24 cellular contexts compared by ENCODE assay signal in genomic region chr1:201109651-201110050, GRCh38. TPM values are rescaled to one million over a fixed set of nuclear protein-coding genes. Genes with fewer than 3 reads are reported as not detected.
DNase-seq lines count a peak whose midpoint lies in the region; ATAC-seq, FAIRE-seq and TF ChIP-seq lines count a peak whose summit lies in the region.
"Had no signal": no experiment of that assay in that cellular context is flagged by ENCODE, and none has a peak within 500 bp of the region (broad histone marks: within the 10 kb centered on the region; RNA-seq: fewer than 3 reads in every experiment).

No MANE protein-coding gene starts in this region.

- peaks cover 18% of the 10 kb centered on the region for H3K27me3 Mint-ChIP-seq in nephron (ENCODE audit: low read depth)
- H3K27me3 Mint-ChIP-seq: CD4-positive, alpha-beta memory T cell had no signal

- intact Hi-C loops in thyroid gland (cut with DNase I) (no loop called here), HepG2 (cut with micrococcal nuclease; ENCODE audit: unreplicated experiment) (loop anchor here (5.0 to 10.0 kb wide), 2 partner anchors 215 to 552 kb away; partner anchors contain the start of gene INAVA)

- POLR2A ChIA-PET in HepG2 (lab: Yijun Ruan, JAX), result no interaction called here

- H3K4me2 ChIP-seq in neuronal stem cell (ENCODE audit: insufficient read depth, low read length, poor library complexity, severe bottlenecking) (no peak overlapping the region), HepG2 (ENCODE audit: low read depth, low read length) (no peak overlapping the region)

- no peaks in the 10 kb centered on the region for H4K20me1 ChIP-seq in HepG2 (ENCODE audit: insufficient read depth, low read length)

- peak overlapping the region; percentile 84 for H2BK15ac ChIP-seq in neuronal stem cell (ENCODE audit: low read length)

- no peaks in the 10 kb centered on the region for H3K9me3 Mint-ChIP-seq in nephron
- H3K9me3 Mint-ChIP-seq: CD4-positive, alpha-beta memory T cell; HFFc6 had no signal

- TF ChIP-seq RAD21 in HepG2 (CRISPR knock-in tag; IDR thresholded peaks at IDR 0.05), result no peak

- no peak overlapping the region for H3K14ac ChIP-seq in neuronal stem cell (ENCODE audit: low read length)

- H3K4me1 ChIP-seq in neuronal stem cell (ENCODE audit: control insufficient read depth in 2 of 2, insufficient read depth in 1 of 2, low read depth in 1 of 2, low read length in 2 of 2) (peaks cover 17 to 30% of the 10 kb centered on the region in 2 donors), skeletal muscle tissue (ENCODE audit: control insufficient read depth in 3 of 3, insufficient read depth in 3 of 3, low read length in 3 of 3) (peaks cover 74 to 88% (median 75%) of the 10 kb centered on the region in 3 donors), thyroid gland (no peaks in the 10 kb centered on the region), HepG2 (ENCODE audit: insufficient read depth, low read length) (no peaks in the 10 kb centered on the region)

- no peaks in the 10 kb centered on the region for H3K36me3 ChIP-seq in neuronal stem cell (replicated peaks in 1 of 2; ENCODE audit: control insufficient read depth in 2 of 2, insufficient read depth in 2 of 2, low read length in 2 of 2)
- H3K36me3 ChIP-seq in skeletal muscle tissue (ENCODE audit: control insufficient read depth in 3 of 3, insufficient read depth in 3 of 3, low read length in 3 of 3), result peaks cover 9 to 29% (median 21%) of the 10 kb centered on the region in 3 donors
- H3K36me3 ChIP-seq in thyroid gland, result no peaks in the 10 kb centered on the region
- no peaks in the 10 kb centered on the region for H3K36me3 ChIP-seq in HepG2 (replicated peaks in 1 of 2; ENCODE audit: control insufficient read depth in 1 of 2, insufficient read depth in 2 of 2, low read length in 2 of 2)
- H3K36me3 ChIP-seq: HAP-1 had no signal

- WGBS in neuronal stem cell (ENCODE audit: extremely low coverage in 2 of 2, insufficient read length in 2 of 2, insufficient replicate concordance in 1 of 2), 2 donors, result no CpG with 5 or more reads among the region's 1 CpG
- 88 to 91% methylated on average over 1 of the region's 1 CpG for WGBS in thyroid gland, 2 donors
- WGBS in HepG2 (ENCODE audit: low lambda C conversion rate), result 20% methylated on average over 1 of the region's 1 CpG

- H3K4me3 ChIP-seq in neuronal stem cell (ENCODE audit: low read length in 2 of 2), result no peak overlapping the region
- H3K4me3 ChIP-seq in skeletal muscle tissue (ENCODE audit: low read length in 3 of 3), result peak overlapping the region; percentile 75 to 89 (median 81)
- no peak overlapping the region for H3K4me3 ChIP-seq in thyroid gland (replicated peaks in 1 of 3)
- no peak overlapping the region for H3K4me3 ChIP-seq in HepG2 (replicated peaks in 1 of 3; ENCODE audit: insufficient read depth in 1 of 3, low read depth in 2 of 3, low read length in 3 of 3)
- H3K4me3 ChIP-seq: HAP-1 had no signal

- CTCF ChIA-PET in HepG2 (lab: Yijun Ruan, JAX; ENCODE audit: low intra/inter-chr PET ratio, low total read pairs), result no interaction called here

- no peak overlapping the region for H3K23ac ChIP-seq in neuronal stem cell (ENCODE audit: low read depth, low read length, poor library complexity)

- DNase-seq in neuronal stem cell (ENCODE audit: low spot score) (no peak), thyroid gland (no peak), HepG2 (ENCODE audit: low spot score) (no peak)
- no peak for DNase-seq in activated CD4-positive, alpha-beta T cell treated with anti-CD3 and anti-CD28 coated beads, Interleukin-2, amount 50 U/mL, for 1 hour
- DNase-seq: C1 segment of cervical spinal cord; Calu3; CD4-positive, alpha-beta memory T cell; COR-L47; DMS53; DMS79 treated with DMSO at 0.1 percent for 48 hours; GF-D8; GOT3; HFFc6 had no signal

- no peaks in the 10 kb centered on the region for H3K9me3 ChIP-seq in neuronal stem cell (replicated peaks in 1 of 2; ENCODE audit: control insufficient read depth in 2 of 2, insufficient read depth in 1 of 2, low read depth in 1 of 2, low read length in 2 of 2)
- no peaks in the 10 kb centered on the region for H3K9me3 ChIP-seq in skeletal muscle tissue (ENCODE audit: control insufficient read depth in 3 of 3, low read length in 3 of 3)
- no peaks in the 10 kb centered on the region for H3K9me3 ChIP-seq in thyroid gland
- H3K9me3 ChIP-seq in HepG2 (ENCODE audit: low read length), result no peaks in the 10 kb centered on the region
- H3K9me3 ChIP-seq: HAP-1 had no signal

- peak overlapping the region; percentile 61 for H3K18ac ChIP-seq in neuronal stem cell (ENCODE audit: low read length)

- H2AK5ac ChIP-seq in neuronal stem cell (ENCODE audit: low read depth, low read length), result peak overlapping the region; percentile 89

- TF ChIP-seq EP300 in HepG2 (IDR thresholded peaks at IDR 0.05; ENCODE audit: low read depth in 2 of 2, low read length in 2 of 2) (no peak), HepG2 (CRISPR knock-in tag; IDR thresholded peaks at IDR 0.05; ENCODE audit: borderline replicate concordance) (no peak)

- H3K9ac ChIP-seq in neuronal stem cell (ENCODE audit: low read depth, low read length, poor library complexity), result no peak overlapping the region
- peak overlapping the region in 2 of 3 donors; percentile 96 to 98 for H3K9ac ChIP-seq in skeletal muscle tissue (ENCODE audit: low read depth in 1 of 3, low read length in 3 of 3)
- no peak overlapping the region for H3K9ac ChIP-seq in HepG2 (ENCODE audit: insufficient read depth, low read depth, low read length)

- peak overlapping the region in 2 of 3 experiments; percentile 68 to 84 for H3K4me3 Mint-ChIP-seq in nephron
- H3K4me3 Mint-ChIP-seq: CD4-positive, alpha-beta memory T cell; HFFc6 had no signal

- TF ChIP-seq POLR2A in thyroid gland (IDR thresholded peaks at IDR 0.05) (no peak), HepG2 (IDR thresholded peaks at IDR 0.05; ENCODE audit: insufficient read depth in 1 of 2, low read depth in 2 of 2, low read length in 2 of 2) (no peak)

- no peak overlapping the region for H4K91ac ChIP-seq in neuronal stem cell (ENCODE audit: low read depth, low read length, poor library complexity)

- no peak overlapping the region for H3K27ac Mint-ChIP-seq in nephron
- H3K27ac Mint-ChIP-seq: CD4-positive, alpha-beta memory T cell; HFFc6 had no signal

- H3K79me2 ChIP-seq in HepG2 (ENCODE audit: insufficient read depth, low read length), result no peaks in the 10 kb centered on the region

- in situ Hi-C loops in HepG2 (cut with HindIII; ENCODE audit: extremely low pct_ligation_motif_present, low pct_unique_long_range_greater_than_20kb), result loop anchor here (10.0 kb wide), 1 partner anchor 135 kb away; no protein-coding TSS in a partner anchor

- H3K79me1 ChIP-seq in neuronal stem cell (ENCODE audit: low read depth, low read length), result no peaks in the 10 kb centered on the region

- H3K27ac ChIP-seq in neuronal stem cell (replicated peaks; ENCODE audit: low read length) (no peak overlapping the region), skeletal muscle tissue (ENCODE audit: low read depth, low read length) (peak overlapping the region; percentile 97), thyroid gland (no peak overlapping the region), HepG2 (ENCODE audit: extremely low read length, insufficient read depth, low read length) (no peak overlapping the region)

- peaks cover 43% of the 10 kb centered on the region for H3K4me1 Mint-ChIP-seq in nephron

- peaks cover 0 to 4% (median 0%) of the 10 kb centered on the region in 3 experiments for H3K27me3 ChIP-seq in neuronal stem cell (ENCODE audit: control insufficient read depth in 3 of 3, insufficient read depth in 3 of 3, low read depth in 1 of 3, low read length in 3 of 3)
- H3K27me3 ChIP-seq in skeletal muscle tissue (ENCODE audit: control insufficient read depth in 3 of 3, insufficient read depth in 3 of 3, low read length in 3 of 3), result no peaks in the 10 kb centered on the region
- no peaks in the 10 kb centered on the region for H3K27me3 ChIP-seq in thyroid gland
- H3K27me3 ChIP-seq in HepG2 (ENCODE audit: control insufficient read depth in 1 of 2, insufficient read depth in 2 of 2, low read length in 2 of 2), result peaks cover 0 to 21% of the 10 kb centered on the region in 2 experiments; a peak in 3 of 5 replicates

- no peak for TF ChIP-seq CTCF in nephron (IDR thresholded peaks at IDR 0.05; ENCODE audit: unreplicated experiment in 3 of 3)
- no peak for TF ChIP-seq CTCF in thyroid gland (IDR thresholded peaks at IDR 0.05)
- no peak for TF ChIP-seq CTCF in HepG2 (CRISPR knock-in tag; IDR thresholded peaks at IDR 0.05)

- no peak overlapping the region for H4K8ac ChIP-seq in neuronal stem cell (ENCODE audit: low read depth, low read length)

- H2BK12ac ChIP-seq in neuronal stem cell (ENCODE audit: low read length), result no peak overlapping the region

- no TSS peak for BruUV-seq in HepG2 (replicated peaks; lab: Mats Ljungman, UMichigan)

- no peak for ATAC-seq in HepG2

- no peak for FAIRE-seq in HepG2 (lab: Jason Lieb, UNC)
- FAIRE-seq: GM12891, GM18507, H54 had no signal

- peak overlapping the region; percentile 9 for H2BK120ac ChIP-seq in neuronal stem cell (ENCODE audit: low read depth, low read length)

- H2AFZ ChIP-seq in neuronal stem cell (ENCODE audit: low read length) (no peak overlapping the region), HepG2 (ENCODE audit: low read length) (no peak overlapping the region)

- no peaks in the 10 kb centered on the region for H3K36me3 Mint-ChIP-seq in nephron (ENCODE audit: low read depth)
- H3K36me3 Mint-ChIP-seq: CD4-positive, alpha-beta memory T cell had no signal

- no peak overlapping the region for H2BK5ac ChIP-seq in neuronal stem cell (ENCODE audit: low read length)

- H3K4ac ChIP-seq in neuronal stem cell (ENCODE audit: low read length), result no peak overlapping the region

RNA-seq across cellular contexts. Expression of gene CACNA1S, which starts 2.6 kb away (rescaled TPM):
- 0.17 TPM for polyA plus RNA-seq in neuronal stem cell (2013, experiment 1 of 2)
- 0.21 TPM for polyA plus RNA-seq in neuronal stem cell (2013, experiment 2 of 2)
- 43.3 TPM for total RNA-seq in skeletal muscle tissue
- total RNA-seq in thyroid gland, result not detected
- not detected in 2 replicates for total RNA-seq in HepG2 (2016; rRNA removed; fragmentation: Illumina TruSeq; extraction: Trizol)
- not detected in 2 replicates for total RNA-seq in HepG2 (2016; cell fraction: cytosol; rRNA removed; fragmentation: Illumina TruSeq; extraction: Trizol; ENCODE audit: low read depth)
- total RNA-seq in HepG2 (2016; cell fraction: insoluble cytoplasmic fraction; rRNA removed; fragmentation: Illumina TruSeq; extraction: Trizol), result not detected in 2 replicates
- not detected in 2 replicates for total RNA-seq in HepG2 (2016; cell fraction: membrane; rRNA removed; fragmentation: Illumina TruSeq; extraction: Trizol)
- total RNA-seq in HepG2 (2016; cell fraction: nucleus; rRNA removed; fragmentation: Illumina TruSeq; extraction: Trizol), result not detected in 2 replicates
- polyA plus RNA-seq in HepG2 (2011; rRNA removed), result not detected in 2 replicates
- not detected in 2 replicates for polyA plus RNA-seq in HepG2 (2011; cell fraction: cytosol; rRNA removed)
- not detected in 2 replicates for polyA plus RNA-seq in HepG2 (2011; cell fraction: nucleus; rRNA removed)
- polyA plus RNA-seq in HepG2 (2012), result not detected in 2 replicates
- not detected in 2 replicates for polyA plus RNA-seq in HepG2 (2016; cell fraction: cytosol; fragmentation: Illumina TruSeq; extraction: Trizol; ENCODE audit: low read depth)
- polyA plus RNA-seq in HepG2 (2016; cell fraction: insoluble cytoplasmic fraction; fragmentation: Illumina TruSeq; extraction: Trizol; ENCODE audit: low read depth), result not detected in 2 replicates
- polyA plus RNA-seq in HepG2 (2016; cell fraction: membrane; fragmentation: Illumina TruSeq; extraction: Trizol; ENCODE audit: low read depth), result not detected in 2 replicates
- polyA plus RNA-seq in HepG2 (2016; cell fraction: nucleus; fragmentation: Illumina TruSeq; extraction: Trizol; ENCODE audit: insufficient read depth, low read depth), result not detected in 2 replicates
- polyA minus RNA-seq in HepG2 (2011; rRNA and poly(A)+ RNA removed; ENCODE audit: low replicate concordance), result 0.02 TPM in 1 of 2 replicates, not detected in the other
- not detected in 2 replicates for polyA minus RNA-seq in HepG2 (2011; cell fraction: cytosol; rRNA and poly(A)+ RNA removed)
- polyA minus RNA-seq in HepG2 (2011; cell fraction: nucleus; rRNA and poly(A)+ RNA removed), result not detected in 2 replicates
- total RNA-seq: A172; A673; Calu3; CD4-positive, alpha-beta memory T cell; Daoy; G401; HFFc6 had no signal
- polyA plus RNA-seq: BJ; CD4-positive, alpha-beta memory T cell had no signal

RNA-seq across cellular contexts. Expression of gene ASCL5, which starts 17.3 kb away (rescaled TPM):
- polyA plus RNA-seq in neuronal stem cell (2013, experiment 1 of 2), result 0.04 TPM
- 0.03 TPM for polyA plus RNA-seq in neuronal stem cell (2013, experiment 2 of 2)
- not detected for total RNA-seq in skeletal muscle tissue
- not detected for total RNA-seq in thyroid gland
- not detected in 2 replicates for total RNA-seq in HepG2 (2016; rRNA removed; fragmentation: Illumina TruSeq; extraction: Trizol)
- not detected in 2 replicates for total RNA-seq in HepG2 (2016; cell fraction: cytosol; rRNA removed; fragmentation: Illumina TruSeq; extraction: Trizol; ENCODE audit: low read depth)
- not detected in 2 replicates for total RNA-seq in HepG2 (2016; cell fraction: insoluble cytoplasmic fraction; rRNA removed; fragmentation: Illumina TruSeq; extraction: Trizol)
- total RNA-seq in HepG2 (2016; cell fraction: membrane; rRNA removed; fragmentation: Illumina TruSeq; extraction: Trizol), result not detected in 2 replicates
- total RNA-seq in HepG2 (2016; cell fraction: nucleus; rRNA removed; fragmentation: Illumina TruSeq; extraction: Trizol), result not detected in 2 replicates
- not detected in 2 replicates for polyA plus RNA-seq in HepG2 (2011; rRNA removed)
- not detected in 2 replicates for polyA plus RNA-seq in HepG2 (2011; cell fraction: cytosol; rRNA removed)
- polyA plus RNA-seq in HepG2 (2011; cell fraction: nucleus; rRNA removed), result 0.08 and 0.09 TPM in 2 replicates
- polyA plus RNA-seq in HepG2 (2012), result not detected in 2 replicates
- not detected in 2 replicates for polyA plus RNA-seq in HepG2 (2016; cell fraction: cytosol; fragmentation: Illumina TruSeq; extraction: Trizol; ENCODE audit: low read depth)
- not detected in 2 replicates for polyA plus RNA-seq in HepG2 (2016; cell fraction: insoluble cytoplasmic fraction; fragmentation: Illumina TruSeq; extraction: Trizol; ENCODE audit: low read depth)
- polyA plus RNA-seq in HepG2 (2016; cell fraction: membrane; fragmentation: Illumina TruSeq; extraction: Trizol; ENCODE audit: low read depth), result not detected in 2 replicates
- polyA plus RNA-seq in HepG2 (2016; cell fraction: nucleus; fragmentation: Illumina TruSeq; extraction: Trizol; ENCODE audit: insufficient read depth, low read depth), result not detected in 2 replicates
- not detected in 2 replicates for polyA minus RNA-seq in HepG2 (2011; rRNA and poly(A)+ RNA removed; ENCODE audit: low replicate concordance)
- polyA minus RNA-seq in HepG2 (2011; cell fraction: cytosol; rRNA and poly(A)+ RNA removed), result not detected in 2 replicates
- polyA minus RNA-seq in HepG2 (2011; cell fraction: nucleus; rRNA and poly(A)+ RNA removed), result not detected in 2 replicates
- total RNA-seq: A172, A673, Calu3, Daoy, HFFc6 had no signal
- polyA plus RNA-seq: CD4-positive, alpha-beta memory T cell had no signal

RNA-seq across cellular contexts. Expression of gene TMEM9, which starts 44.6 kb away (rescaled TPM):
- polyA plus RNA-seq in neuronal stem cell (2013, experiment 1 of 2), result 72.8 TPM
- 72.0 TPM for polyA plus RNA-seq in neuronal stem cell (2013, experiment 2 of 2)
- total RNA-seq in skeletal muscle tissue (50.1 TPM), thyroid gland (100 to 1,000 TPM in 3 of 4 donors, 10 to 100 TPM in 1; 88.9 to 190 (median 133) TPM), HepG2 (2016; rRNA removed; fragmentation: Illumina TruSeq; extraction: Trizol) (33.6 and 60.9 TPM in 2 replicates)
- 19.4 and 19.6 TPM in 2 replicates for total RNA-seq in HepG2 (2016; cell fraction: cytosol; rRNA removed; fragmentation: Illumina TruSeq; extraction: Trizol; ENCODE audit: low read depth)
- total RNA-seq in HepG2 (2016; cell fraction: insoluble cytoplasmic fraction; rRNA removed; fragmentation: Illumina TruSeq; extraction: Trizol), result 34.2 and 64.9 TPM in 2 replicates
- total RNA-seq in HepG2 (2016; cell fraction: membrane; rRNA removed; fragmentation: Illumina TruSeq; extraction: Trizol), result 35.3 and 35.6 TPM in 2 replicates
- total RNA-seq in HepG2 (2016; cell fraction: nucleus; rRNA removed; fragmentation: Illumina TruSeq; extraction: Trizol), result 46.5 and 53.8 TPM in 2 replicates
- polyA plus RNA-seq in HepG2 (2011; rRNA removed), result 102 and 137 TPM in 2 replicates
- polyA plus RNA-seq in HepG2 (2011; cell fraction: cytosol; rRNA removed), result 89.3 and 100 TPM in 2 replicates
- polyA plus RNA-seq in HepG2 (2011; cell fraction: nucleus; rRNA removed), result 118 and 132 TPM in 2 replicates
- polyA plus RNA-seq in HepG2 (2012), result 50.9 and 56.1 TPM in 2 replicates
- 20.3 and 20.6 TPM in 2 replicates for polyA plus RNA-seq in HepG2 (2016; cell fraction: cytosol; fragmentation: Illumina TruSeq; extraction: Trizol; ENCODE audit: low read depth)
- 32.1 and 32.2 TPM in 2 replicates for polyA plus RNA-seq in HepG2 (2016; cell fraction: insoluble cytoplasmic fraction; fragmentation: Illumina TruSeq; extraction: Trizol; ENCODE audit: low read depth)
- 27.0 and 30.2 TPM in 2 replicates for polyA plus RNA-seq in HepG2 (2016; cell fraction: membrane; fragmentation: Illumina TruSeq; extraction: Trizol; ENCODE audit: low read depth)
- polyA plus RNA-seq in HepG2 (2016; cell fraction: nucleus; fragmentation: Illumina TruSeq; extraction: Trizol; ENCODE audit: insufficient read depth, low read depth), result 79.2 and 83.5 TPM in 2 replicates
- polyA minus RNA-seq in HepG2 (2011; rRNA and poly(A)+ RNA removed; ENCODE audit: low replicate concordance), result 239 and 286 TPM in 2 replicates
- polyA minus RNA-seq in HepG2 (2011; cell fraction: cytosol; rRNA and poly(A)+ RNA removed), result 16.9 and 23.5 TPM in 2 replicates
- polyA minus RNA-seq in HepG2 (2011; cell fraction: nucleus; rRNA and poly(A)+ RNA removed), result 14.8 and 15.3 TPM in 2 replicates

Comparison
In these comparisons a context has a peak if more than half of its experiments do, and no peak if none do; other contexts are left out.
1. H3K4me3 ChIP-seq: peak in skeletal muscle tissue (3 of 3); none in neuronal stem cell (0 of 2), thyroid gland (0 of 3) and HepG2 (0 of 3).
2. H3K9ac ChIP-seq: peak in skeletal muscle tissue (2 of 3); none in neuronal stem cell (single experiment) and HepG2 (single experiment).
3. RNA of gene CACNA1S, which starts 2.6 kb away (total RNA-seq): 43.3 TPM in skeletal muscle tissue (single experiment); not detected in thyroid gland and not detected in HepG2; every median in the first group is over 10 times any median in the second.